20 cellular contexts compared by ENCODE assay signal in genomic region chr11:93653080-93653479, GRCh38. TPM values are rescaled to one million over a fixed set of nuclear protein-coding genes. Genes with fewer than 3 reads are reported as not detected.
DNase-seq lines count a peak whose midpoint lies in the region; ATAC-seq and TF ChIP-seq lines count a peak whose summit lies in the region.
"Had no signal": no experiment of that assay in that cellular context is flagged by ENCODE, and none has a peak within 500 bp of the region (broad histone marks: within the 10 kb centered on the region; RNA-seq: fewer than 3 reads in every experiment).

No MANE protein-coding gene starts in this region.

- H3K9me3 ChIP-seq in tibial nerve, result no peaks in the 10 kb centered on the region
- H3K9me3 ChIP-seq: A549, gastroesophageal sphincter had no signal

- peak; percentile 70 to 82 for ATAC-seq in activated T-cell treated with anti-CD3 and anti-CD28 coated beads, Interleukin-2, amount 50 U/mL, for 72 hours (replicated peaks in 1 of 2)
- ATAC-seq in GM21529 (IDR thresholded peaks at IDR 0.05; ENCODE audit: unreplicated experiment) (peak; percentile 68), HG03095 (IDR thresholded peaks at IDR 0.05; ENCODE audit: unreplicated experiment) (peak; percentile 62)
- ATAC-seq in stimulated activated effector memory CD8-positive, alpha-beta T cell treated with anti-CD3 and anti-CD28 coated beads, Interleukin-12 subunit alpha, Interleukin-12 subunit beta, amount 100 ng/mL, for 72 hours, result peak; percentile 85
- ATAC-seq: gastroesophageal sphincter had no signal

- H3K9me3 Mint-ChIP-seq in activated T-cell treated with anti-CD3 and anti-CD28 coated beads, Interleukin-2, amount 50 U/mL, for 72 hours, result no peaks in the 10 kb centered on the region
- H3K9me3 Mint-ChIP-seq in stimulated activated effector memory CD8-positive, alpha-beta T cell treated with anti-CD3 and anti-CD28 coated beads, Interleukin-12 subunit alpha, Interleukin-12 subunit beta, amount 100 ng/mL, for 72 hours, result no peaks in the 10 kb centered on the region
- H3K9me3 Mint-ChIP-seq: activated T-helper 1 cell treated with anti-CD3 and anti-CD28 coated beads, Interleukin-12 subunit alpha, Interleukin-12 subunit beta, Interleukin-2, Interleukin-4 antibody, amounts not matched to agents 30 ng/mL and 10 ng/mL and 1 ng/mL, durations not matched to agents 14 hours and 24 hours and 36 hours; mesothelial cell of epicardium; neural progenitor cell; type B pancreatic cell had no signal

- H3K27me3 ChIP-seq in tibial nerve, result peaks cover 0 to 6% of the 10 kb centered on the region in 2 donors
- H3K27me3 ChIP-seq: cardiac muscle cell had no signal

- no peak overlapping the region for H3K4me3 ChIP-seq in tibial nerve
- H3K4me3 ChIP-seq: A549, cardiac muscle cell, gastroesophageal sphincter, neural progenitor cell had no signal

- 84 to 86% methylated on average over 4 of the region's 4 CpGs for WGBS in tibial nerve, 2 donors

- TF ChIP-seq EP300 in tibial nerve (IDR thresholded peaks at IDR 0.05), result no peak

- peak overlapping the region; percentile 77 for H3K27ac Mint-ChIP-seq in activated T-cell treated with anti-CD3 and anti-CD28 coated beads, Interleukin-2, amount 50 U/mL, for 72 hours
- no peak overlapping the region for H3K27ac Mint-ChIP-seq in stimulated activated effector memory CD8-positive, alpha-beta T cell treated with anti-CD3 and anti-CD28 coated beads, Interleukin-12 subunit alpha, Interleukin-12 subunit beta, amount 100 ng/mL, for 72 hours
- H3K27ac Mint-ChIP-seq: activated T-helper 1 cell treated with anti-CD3 and anti-CD28 coated beads, Interleukin-12 subunit alpha, Interleukin-12 subunit beta, Interleukin-2, Interleukin-4 antibody, amounts not matched to agents 30 ng/mL and 10 ng/mL and 1 ng/mL, durations not matched to agents 14 hours and 24 hours and 36 hours; mesothelial cell of epicardium; neural progenitor cell; type B pancreatic cell had no signal

- H3K27me3 Mint-ChIP-seq in activated T-cell treated with anti-CD3 and anti-CD28 coated beads, Interleukin-2, amount 50 U/mL, for 72 hours (ENCODE audit: low read depth), result peaks cover 6% of the 10 kb centered on the region

- no peak for TF ChIP-seq POLR2A in tibial nerve (IDR thresholded peaks at IDR 0.05)

- H3K4me3 Mint-ChIP-seq in activated T-cell treated with anti-CD3 and anti-CD28 coated beads, Interleukin-2, amount 50 U/mL, for 72 hours, result peak overlapping the region; percentile 27 to 72
- H3K4me3 Mint-ChIP-seq in stimulated activated effector memory CD8-positive, alpha-beta T cell treated with anti-CD3 and anti-CD28 coated beads, Interleukin-12 subunit alpha, Interleukin-12 subunit beta, amount 100 ng/mL, for 72 hours, result peak overlapping the region; percentile 17
- H3K4me3 Mint-ChIP-seq: activated T-helper 1 cell treated with anti-CD3 and anti-CD28 coated beads, Interleukin-12 subunit alpha, Interleukin-12 subunit beta, Interleukin-2, Interleukin-4 antibody, amounts not matched to agents 30 ng/mL and 10 ng/mL and 1 ng/mL, durations not matched to agents 14 hours and 24 hours and 36 hours; mesothelial cell of epicardium; neural progenitor cell; type B pancreatic cell had no signal

- H3K36me3 ChIP-seq in tibial nerve, result no peaks in the 10 kb centered on the region
- H3K36me3 ChIP-seq: cardiac muscle cell, gastroesophageal sphincter, neural progenitor cell had no signal

- no peaks in the 10 kb centered on the region for H3K4me1 ChIP-seq in tibial nerve
- H3K4me1 ChIP-seq: gastroesophageal sphincter, neural progenitor cell had no signal

- H3K27ac ChIP-seq in tibial nerve, result no peak overlapping the region
- H3K27ac ChIP-seq: A549, cardiac muscle cell, gastroesophageal sphincter, neural progenitor cell, RWPE1 had no signal

- peaks cover 21% of the 10 kb centered on the region for H3K4me1 Mint-ChIP-seq in activated T-cell treated with anti-CD3 and anti-CD28 coated beads, Interleukin-2, amount 50 U/mL, for 72 hours (ENCODE audit: low read depth)
- H3K4me1 Mint-ChIP-seq in stimulated activated effector memory CD8-positive, alpha-beta T cell treated with anti-CD3 and anti-CD28 coated beads, Interleukin-12 subunit alpha, Interleukin-12 subunit beta, amount 100 ng/mL, for 72 hours, result peaks cover 14% of the 10 kb centered on the region
- H3K4me1 Mint-ChIP-seq: neural progenitor cell had no signal

- H3K36me3 Mint-ChIP-seq in activated T-cell treated with anti-CD3 and anti-CD28 coated beads, Interleukin-2, amount 50 U/mL, for 72 hours (ENCODE audit: insufficient read depth in 2 of 2), result peaks cover 0 to 3% of the 10 kb centered on the region in 2 donors
- no peaks in the 10 kb centered on the region for H3K36me3 Mint-ChIP-seq in stimulated activated effector memory CD8-positive, alpha-beta T cell treated with anti-CD3 and anti-CD28 coated beads, Interleukin-12 subunit alpha, Interleukin-12 subunit beta, amount 100 ng/mL, for 72 hours
- H3K36me3 Mint-ChIP-seq: mesothelial cell of epicardium, neural progenitor cell, type B pancreatic cell had no signal

- DNase-seq in activated T-cell treated with anti-CD3 and anti-CD28 coated beads, Interleukin-2, amount 50 U/mL, for 72 hours, result peak in 1 of 2 donors; percentile 13
- DNase-seq in activated T-cell treated with anti-CD3 and anti-CD28 coated beads for 4 hours (no peak), EL (no peak), NCI-H2081 treated with DMSO at 0.1 percent for 48 hours (lab: John Stamatoyannopoulos, UW) (no peak), tibial nerve (ENCODE audit: low spot score in 2 of 2) (no peak)
- DNase-seq in stimulated activated effector memory CD8-positive, alpha-beta T cell treated with anti-CD3 and anti-CD28 coated beads, Interleukin-12 subunit alpha, Interleukin-12 subunit beta, amount 100 ng/mL, for 72 hours (ENCODE audit: low spot score in 2 of 2), result peak in 1 of 2 donors; percentile 62
- DNase-seq: activated CD4-positive, alpha-beta T cell treated with anti-CD3 and anti-CD28 coated beads, Interleukin-2, amount 50 U/mL, for 4 hours; C1 segment of cervical spinal cord; NCI-H1417 treated with DMSO at 0.1 percent for 48 hours; stimulated activated naive CD4-positive, alpha-beta T cell had no signal

- TF ChIP-seq CTCF in tibial nerve (IDR thresholded peaks at IDR 0.05), result no peak

RNA-seq across cellular contexts. Expression of gene CEP295, which starts 8.4 kb away (rescaled TPM):
- total RNA-seq in activated T-cell treated with anti-CD3 and anti-CD28 coated beads, Interleukin-2, amount 50 U/mL, for 72 hours, result 10 to 100 TPM; 27.6 to 30.9 TPM
- total RNA-seq in tibial nerve, result 10 to 100 TPM; 10.1 to 25.1 (median 19.5) TPM
